In the genomic region with DNA sequence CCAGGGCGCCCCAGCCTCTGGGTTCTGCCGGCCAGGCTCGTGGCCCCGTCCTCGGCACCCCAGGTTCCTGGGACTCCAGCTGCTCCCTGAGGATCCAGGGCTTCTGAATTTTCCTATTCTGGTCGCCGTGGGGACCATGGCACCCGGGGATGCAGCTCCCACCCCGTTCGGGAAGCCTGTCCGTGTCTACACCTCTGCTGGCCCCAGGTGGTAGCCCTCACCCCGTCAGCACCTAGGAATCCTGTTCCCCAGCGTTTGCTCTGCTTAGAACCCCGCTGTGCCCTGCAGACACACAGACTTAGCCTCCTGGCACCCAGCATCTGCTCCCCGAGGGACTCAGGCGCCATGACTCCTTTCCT, we compare ENCODE assay signal across 9 cellular contexts. TPM values are rescaled to one million over a fixed set of nuclear protein-coding genes. Genes with fewer than 3 reads are reported as not detected.
DNase-seq lines count a peak whose midpoint lies in the region; TF ChIP-seq lines count a peak whose summit lies in the region.
"Had no signal": no experiment of that assay in that cellular context is flagged by ENCODE, and none has a peak within 500 bp of the region (broad histone marks: within the 10 kb centered on the region; RNA-seq: fewer than 3 reads in every experiment).

No MANE protein-coding gene starts in this region.

- H3K27ac ChIP-seq in DOHH2 (ENCODE audit: low read depth, low read length) (no peak overlapping the region), OCI-LY1 (ENCODE audit: low read depth, low read length, poor library complexity, severe bottlenecking) (no peak overlapping the region), coronary artery (no peak overlapping the region)

- DNase-seq in coronary artery (ENCODE audit: low spot score) (no peak), osteocyte (ENCODE audit: extremely low spot score, unreplicated experiment) (no peak), HuH-7.5 (ENCODE audit: low spot score) (no peak), HuH-7 (ENCODE audit: low spot score) (no peak), ACHN (no peak), Ammon's horn (ENCODE audit: low spot score) (no peak)
- DNase-seq: NCI-H187 treated with DMSO at 0.1 percent for 48 hours had no signal

- peaks cover 5% of the 10 kb centered on the region; the same call in 1 of the 2 replicates for H3F3A ChIP-seq in DOHH2 (ENCODE audit: control insufficient read depth, insufficient read depth)
- H3F3A ChIP-seq in OCI-LY1 (ENCODE audit: insufficient read depth, low read length): peaks cover 5% of the 10 kb centered on the region; the same call in 1 of the 2 replicates

- H4K20me1 ChIP-seq in DOHH2 (ENCODE audit: control insufficient read depth, insufficient read depth, low read depth, low read length) (no peaks in the 10 kb centered on the region), OCI-LY1 (ENCODE audit: insufficient read depth, low read length) (no peaks in the 10 kb centered on the region)

- no peak for TF ChIP-seq CTCF in DOHH2 (IDR thresholded peaks at IDR 0.05; ENCODE audit: low read depth, low read length, poor library complexity, severe bottlenecking)
- no peak for TF ChIP-seq CTCF in OCI-LY1 (IDR thresholded peaks at IDR 0.05; ENCODE audit: low read length)
- TF ChIP-seq CTCF in coronary artery (IDR thresholded peaks at IDR 0.05): no peak
- no peak for TF ChIP-seq CTCF in osteocyte (IDR thresholded peaks at IDR 0.05)

- no peaks in the 10 kb centered on the region for H3K36me3 ChIP-seq in DOHH2 (ENCODE audit: control insufficient read depth, low read length)
- H3K36me3 ChIP-seq in OCI-LY1 (ENCODE audit: insufficient read depth, low read length): no peaks in the 10 kb centered on the region

- H3K4me2 ChIP-seq in DOHH2 (ENCODE audit: low read length): peak overlapping the region; percentile 89
- H3K4me2 ChIP-seq in OCI-LY1 (ENCODE audit: low read length): peak overlapping the region; percentile 98

- peaks cover 23% of the 10 kb centered on the region for H3K4me1 Mint-ChIP-seq in osteocyte (ENCODE audit: unreplicated experiment)

- no peaks in the 10 kb centered on the region for H3K79me2 ChIP-seq in DOHH2 (ENCODE audit: control insufficient read depth, low read length)
- H3K79me2 ChIP-seq in OCI-LY1 (ENCODE audit: insufficient read depth, low read length): no peaks in the 10 kb centered on the region

- no peaks in the 10 kb centered on the region for H3K27me3 Mint-ChIP-seq in osteocyte (ENCODE audit: unreplicated experiment)

- H3K4me3 ChIP-seq in DOHH2 (ENCODE audit: low read length) (peak overlapping the region; percentile 79), OCI-LY1 (ENCODE audit: low read depth, low read length, poor library complexity, severe bottlenecking) (no peak overlapping the region), coronary artery (peak overlapping the region; percentile 95)

- H2AFZ ChIP-seq in OCI-LY1 (ENCODE audit: low read length): no peak overlapping the region

- no peaks in the 10 kb centered on the region for H3K36me3 Mint-ChIP-seq in osteocyte (ENCODE audit: unreplicated experiment)

- no peaks in the 10 kb centered on the region for H3K9me3 ChIP-seq in DOHH2 (ENCODE audit: control insufficient read depth, insufficient read depth, low read length)
- H3K9me3 ChIP-seq in OCI-LY1 (ENCODE audit: low read length): no peaks in the 10 kb centered on the region

- in situ Hi-C loops in ACHN (cut with HindIII; ENCODE audit: low pct_ligation_motif_present, low pct_unique_long_range_greater_than_20kb, low sequenced_read_pairs): no loop called here

- no peak overlapping the region for H3K27ac Mint-ChIP-seq in osteocyte (ENCODE audit: unreplicated experiment)

- H3K27me3 ChIP-seq in DOHH2 (ENCODE audit: control insufficient read depth, low read length): peaks cover 18% of the 10 kb centered on the region
- 0 out of 2 replicates have a peak, but pooled peaks cover 7% of the 10 kb centered on the region for H3K27me3 ChIP-seq in OCI-LY1 (ENCODE audit: insufficient read depth, low read length)

- peak overlapping the region; percentile 22 for H3K4me3 Mint-ChIP-seq in osteocyte (ENCODE audit: unreplicated experiment)

- no peaks in the 10 kb centered on the region for H3K9me3 Mint-ChIP-seq in osteocyte (ENCODE audit: unreplicated experiment)

- H3K9me2 ChIP-seq in DOHH2 (replicated peaks; ENCODE audit: control insufficient read depth, low read length): no peaks in the 10 kb centered on the region
- H3K9me2 ChIP-seq in OCI-LY1 (ENCODE audit: low read depth, low read length): no peaks in the 10 kb centered on the region

- H3K4me1 ChIP-seq in DOHH2 (ENCODE audit: control insufficient read depth, low read length) (peaks cover 24% of the 10 kb centered on the region), OCI-LY1 (ENCODE audit: insufficient read depth, low read length, severe bottlenecking) (peaks cover 19% of the 10 kb centered on the region)

- no peak overlapping the region for H3K9ac ChIP-seq in OCI-LY1 (ENCODE audit: low read length)

RNA-seq across cellular contexts. Expression of a gene that starts 1.0 kb away (rescaled TPM):
- 6.6 and 9.5 TPM in 2 replicates for total RNA-seq in osteocyte

RNA-seq across cellular contexts. Expression of a gene that starts 1.4 kb away (rescaled TPM):
- total RNA-seq in osteocyte: 1.8 and 3.4 TPM in 2 replicates

RNA-seq across cellular contexts. Expression of a gene that starts 6.1 kb away (rescaled TPM):
- 7.9 and 9.9 TPM in 2 replicates for total RNA-seq in osteocyte

RNA-seq across cellular contexts. Expression of a gene that starts 34.9 kb away (rescaled TPM):
- total RNA-seq in osteocyte: not detected in 2 replicates

RNA-seq across cellular contexts. Expression of a gene that starts 35.1 kb away (rescaled TPM):
- 277 and 286 TPM in 2 replicates for total RNA-seq in osteocyte
